In the genomic region with DNA sequence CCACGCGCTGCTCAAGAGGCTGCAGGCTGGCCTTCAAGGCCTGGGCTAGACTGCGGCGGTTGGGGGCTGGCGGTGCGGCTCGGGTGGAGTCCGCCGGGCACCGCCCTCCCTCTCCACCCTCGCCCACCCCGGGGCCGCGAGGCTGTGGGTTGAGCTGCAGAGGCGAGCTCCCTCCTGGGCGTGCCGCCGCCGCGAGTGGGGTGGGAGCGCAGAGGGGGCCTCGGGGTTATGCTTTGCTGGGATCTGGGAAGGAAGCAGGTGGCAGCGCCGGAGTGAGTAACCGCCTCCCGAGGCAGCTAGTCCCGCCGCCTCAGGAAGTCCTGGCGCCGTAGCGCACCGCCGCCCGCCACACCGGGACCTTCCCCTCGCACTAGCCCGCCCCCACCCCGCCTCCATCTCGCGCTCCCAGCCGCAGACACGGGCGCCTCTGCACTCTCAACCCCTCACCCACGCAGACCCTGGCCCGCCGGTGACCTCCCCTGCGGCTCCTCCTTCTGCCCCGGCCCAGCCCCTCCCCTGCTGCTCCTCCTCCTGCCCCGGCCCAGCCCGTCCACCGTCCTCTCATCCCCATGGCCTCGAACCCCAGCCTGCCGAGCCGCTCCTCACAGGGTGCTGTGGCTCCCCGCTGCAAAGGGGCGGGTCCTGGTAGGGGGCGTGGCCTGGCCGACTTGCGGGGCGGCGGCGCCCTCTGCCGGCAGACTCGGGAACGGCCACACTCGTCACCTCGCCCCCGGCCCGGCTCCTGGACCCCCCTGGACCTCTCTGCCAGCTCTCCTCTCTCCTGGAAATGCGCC, we compare ENCODE assay signal across 8 cellular contexts. TPM values are rescaled to one million over a fixed set of nuclear protein-coding genes. Genes with fewer than 3 reads are reported as not detected.
A peak's percentile ranks its signal among the peaks of the same experiment; 100 is the strongest.
DNase-seq lines count a peak whose midpoint lies in the region; ATAC-seq and TF ChIP-seq lines count a peak whose summit lies in the region.

No MANE protein-coding gene starts in this region.

- 0 out of 2 replicates have a peak, but pooled peaks cover 6% of the 10 kb centered on the region for H3F3A ChIP-seq in SU-DHL-6 (ENCODE audit: insufficient read depth)

- peaks cover 33% of the 10 kb centered on the region for H3K4me1 ChIP-seq in upper lobe of right lung

- H3K27ac ChIP-seq in SU-DHL-6 (ENCODE audit: low read depth, low read length) (no peak overlapping the region), upper lobe of right lung (peak overlapping the region; percentile 42)

- intact Hi-C loops in left cardiac atrium (cut with DNase I) (no loop called here), posterior vena cava (cut with DNase I) (no loop called here), upper lobe of right lung (cut with DNase I) (no loop called here)

- H3K4me1 Mint-ChIP-seq in activated naive CD8-positive, alpha-beta T cell treated with anti-CD3 and anti-CD28 coated beads, Interleukin-2, amount 10 ng/mL, durations not matched to agents 7 days and 5 days, result peaks cover 30% of the 10 kb centered on the region

- H3K27ac Mint-ChIP-seq in activated naive CD8-positive, alpha-beta T cell treated with anti-CD3 and anti-CD28 coated beads, Interleukin-2, amount 10 ng/mL, durations not matched to agents 7 days and 5 days, result peak overlapping the region; percentile 97

- H4K20me1 ChIP-seq in SU-DHL-6 (ENCODE audit: low read depth, low read length), result no peaks in the 10 kb centered on the region

- H3K9me2 ChIP-seq in SU-DHL-6 (replicated peaks; ENCODE audit: insufficient read depth, low read length), result no peaks in the 10 kb centered on the region

- peak overlapping the region; percentile 80 for H3K4me2 ChIP-seq in SU-DHL-6 (ENCODE audit: low read depth, low read length, poor library complexity, severe bottlenecking)

- H2AFZ ChIP-seq in SU-DHL-6 (ENCODE audit: low read depth, low read length, severe bottlenecking), result peak overlapping the region; percentile 91

- H3K4me3 Mint-ChIP-seq in activated naive CD8-positive, alpha-beta T cell treated with anti-CD3 and anti-CD28 coated beads, Interleukin-2, amount 10 ng/mL, durations not matched to agents 7 days and 5 days, result peak overlapping the region; percentile 91

- peak overlapping the region; percentile 51 for H3K9ac ChIP-seq in SU-DHL-6 (ENCODE audit: low read length)

- H3K36me3 Mint-ChIP-seq in activated naive CD8-positive, alpha-beta T cell treated with anti-CD3 and anti-CD28 coated beads, Interleukin-2, amount 10 ng/mL, durations not matched to agents 7 days and 5 days, result no peaks in the 10 kb centered on the region

- H3K27me3 ChIP-seq in MG63 (no peaks in the 10 kb centered on the region), SU-DHL-6 (ENCODE audit: low read length) (no peaks in the 10 kb centered on the region), upper lobe of right lung (no peaks in the 10 kb centered on the region)

- ATAC-seq in GM19035 (IDR thresholded peaks at IDR 0.05; ENCODE audit: unreplicated experiment), result peak; percentile 44
- ATAC-seq in activated naive CD8-positive, alpha-beta T cell treated with anti-CD3 and anti-CD28 coated beads, Interleukin-2, amount 10 ng/mL, durations not matched to agents 7 days and 5 days (ENCODE audit: low read depth), result peak; percentile 55
- peak; percentile 73 to 76 for ATAC-seq in left cardiac atrium
- peak; percentile 84 for ATAC-seq in upper lobe of right lung

- no peaks in the 10 kb centered on the region for H3K27me3 Mint-ChIP-seq in activated naive CD8-positive, alpha-beta T cell treated with anti-CD3 and anti-CD28 coated beads, Interleukin-2, amount 10 ng/mL, durations not matched to agents 7 days and 5 days

- peak; percentile 91 for DNase-seq in ACHN
- DNase-seq in MG63, result peak; percentile 75
- peak; percentile 97 for DNase-seq in activated naive CD8-positive, alpha-beta T cell treated with anti-CD3 and anti-CD28 coated beads, Interleukin-2, amount 10 ng/mL, durations not matched to agents 7 days and 5 days
- DNase-seq in left cardiac atrium, result peak; percentile 92
- peak; percentile 97 for DNase-seq in posterior vena cava (ENCODE audit: low spot score)
- peak; percentile 95 for DNase-seq in upper lobe of right lung

- H3K9me3 Mint-ChIP-seq in activated naive CD8-positive, alpha-beta T cell treated with anti-CD3 and anti-CD28 coated beads, Interleukin-2, amount 10 ng/mL, durations not matched to agents 7 days and 5 days, result no peaks in the 10 kb centered on the region

- POLR2A ChIA-PET in activated naive CD8-positive, alpha-beta T cell treated with anti-CD3 and anti-CD28 coated beads, Interleukin-2, amount 10 ng/mL, durations not matched to agents 7 days and 5 days (lab: Charles Lee), result interaction anchor here (0.7 to 10.7 kb wide), 21 partner anchors 8 to 203 kb away, joined by 3 to 155 read pairs (median 4); a partner anchor contains a TSS

- H3K36me3 ChIP-seq in MG63 (no peaks in the 10 kb centered on the region), SU-DHL-6 (ENCODE audit: low read length) (no peaks in the 10 kb centered on the region), upper lobe of right lung (no peaks in the 10 kb centered on the region)

- in situ Hi-C loops in ACHN (cut with HindIII; ENCODE audit: low pct_ligation_motif_present, low pct_unique_long_range_greater_than_20kb, low sequenced_read_pairs), result no loop called here

- H3K4me3 ChIP-seq in MG63 (peak overlapping the region; percentile 49), SU-DHL-6 (ENCODE audit: insufficient read depth, low read length, poor library complexity, severe bottlenecking) (peak overlapping the region; percentile 48), upper lobe of right lung (peak overlapping the region; percentile 48)

- TF ChIP-seq CTCF in SU-DHL-6 (IDR thresholded peaks at IDR 0.05; ENCODE audit: insufficient read depth, low read length, poor library complexity, severe bottlenecking) (peak; percentile 95), upper lobe of right lung (IDR thresholded peaks at IDR 0.05) (peak; percentile 95)

- no peaks in the 10 kb centered on the region for H3K79me2 ChIP-seq in SU-DHL-6 (ENCODE audit: insufficient read depth, low read length)

- no peaks in the 10 kb centered on the region for H3K9me3 ChIP-seq in MG63
- H3K9me3 ChIP-seq in SU-DHL-6 (ENCODE audit: insufficient read depth, low read length), result no peaks in the 10 kb centered on the region
- no peaks in the 10 kb centered on the region for H3K9me3 ChIP-seq in upper lobe of right lung

RNA-seq across cellular contexts. Expression of a gene that starts 16.6 kb away (rescaled TPM):
- 1.4 and 2.0 TPM in 2 replicates for total RNA-seq in MG63 (2014; rRNA removed; shearing (Covaris generic); ENCODE audit: low replicate concordance)
- total RNA-seq in activated naive CD8-positive, alpha-beta T cell treated with anti-CD3 and anti-CD28 coated beads, Interleukin-2, amount 10 ng/mL, durations not matched to agents 7 days and 5 days, result 10 to 100 TPM; 17.1 to 19.9 TPM
- total RNA-seq in left cardiac atrium (10 to 100 TPM; 25.3 to 44.0 TPM), posterior vena cava (10 to 100 TPM; 38.0 to 50.6 TPM), upper lobe of right lung (199 TPM)

RNA-seq across cellular contexts. Expression of a gene that starts 27.9 kb away (rescaled TPM):
- 4.4 TPM in 1 of 2 replicates, not detected in the other for total RNA-seq in MG63 (2014; rRNA removed; shearing (Covaris generic); ENCODE audit: low replicate concordance)
- 1 to 10 TPM; 8.6 to 8.8 TPM for total RNA-seq in activated naive CD8-positive, alpha-beta T cell treated with anti-CD3 and anti-CD28 coated beads, Interleukin-2, amount 10 ng/mL, durations not matched to agents 7 days and 5 days
- total RNA-seq in left cardiac atrium (100 to 1,000 TPM in 1 of 2 donors, 10 to 100 TPM in 1; 85.6 to 172 TPM), posterior vena cava (100 to 1,000 TPM; 197 to 567 TPM), upper lobe of right lung (67.0 TPM)

RNA-seq across cellular contexts. Expression of a gene that starts 46.4 kb away (rescaled TPM):
- 45.4 and 110 TPM in 2 replicates for total RNA-seq in MG63 (2014; rRNA removed; shearing (Covaris generic); ENCODE audit: low replicate concordance)
- 10 to 100 TPM; 25.2 to 28.8 TPM for total RNA-seq in activated naive CD8-positive, alpha-beta T cell treated with anti-CD3 and anti-CD28 coated beads, Interleukin-2, amount 10 ng/mL, durations not matched to agents 7 days and 5 days
- total RNA-seq in left cardiac atrium (10 to 100 TPM; 25.2 to 28.7 TPM), posterior vena cava (10 to 100 TPM; 26.4 to 30.8 TPM), upper lobe of right lung (37.3 TPM)

RNA-seq across cellular contexts. Expression of a gene that starts 56.1 kb away (rescaled TPM):
- total RNA-seq in MG63 (2014; rRNA removed; shearing (Covaris generic); ENCODE audit: low replicate concordance), result not detected in 2 replicates
- total RNA-seq in activated naive CD8-positive, alpha-beta T cell treated with anti-CD3 and anti-CD28 coated beads, Interleukin-2, amount 10 ng/mL, durations not matched to agents 7 days and 5 days, result not detected
- total RNA-seq in left cardiac atrium (under 1 TPM in 1 of 2 donors, not detected in 1; 0.27 TPM), posterior vena cava (under 1 TPM in 1 of 2 donors, not detected in 1; 0.19 TPM), upper lobe of right lung (6.1 TPM)
